ENCODE assay signal across 1 cellular context in genomic region chr7:50362712-50363282, GRCh38.
TF ChIP-seq lines count a peak whose summit lies in the region.

No MANE protein-coding gene starts in this region.

TF ChIP-seq in GM23338, 12 proteins besides CTCF, POLR2A, EP300 and RAD21 (continued from another document):
- 0 out of 2 replicates have a peak, but pooled peaks have one; percentile 10 for TF ChIP-seq ZNF462 (CRISPR knock-in tag; IDR thresholded peaks at IDR 0.05)
